In the genomic region with DNA sequence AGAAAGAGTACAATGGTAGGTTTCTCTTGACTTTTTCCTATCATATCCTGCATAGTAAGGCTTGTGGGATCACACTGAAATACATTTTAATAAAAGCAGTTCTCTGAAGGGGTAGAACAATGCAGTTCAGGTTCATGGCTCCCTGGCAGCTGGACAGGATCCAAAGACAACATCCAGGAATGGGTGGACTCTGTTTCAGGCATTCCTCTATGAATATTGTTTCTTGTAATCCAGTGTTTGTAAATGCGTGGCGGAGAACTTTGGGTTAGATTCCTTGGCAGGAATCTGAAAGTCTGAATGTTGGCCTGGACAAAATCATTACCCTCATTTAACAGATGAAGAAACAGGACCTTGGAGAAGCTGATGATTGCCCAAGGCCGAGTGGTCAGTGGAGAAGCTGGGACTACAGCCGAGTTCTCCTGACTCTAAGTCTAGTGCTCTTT, we compare ENCODE assay signal across 9 cellular contexts. TPM values are rescaled to one million over a fixed set of nuclear protein-coding genes. Genes with fewer than 3 reads are reported as not detected.
DNase-seq lines count a peak whose midpoint lies in the region; ATAC-seq, FAIRE-seq and TF ChIP-seq lines count a peak whose summit lies in the region.
"Had no signal": no experiment of that assay in that cellular context is flagged by ENCODE, and none has a peak within 500 bp of the region (broad histone marks: within the 10 kb centered on the region; RNA-seq: fewer than 3 reads in every experiment).

No MANE protein-coding gene starts in this region.

- no peak overlapping the region; a peak in 1 of 4 replicates for H4K8ac ChIP-seq in IMR-90 (ENCODE audit: low read depth in 2 of 2, low read length in 2 of 2)

- H3K23ac ChIP-seq in IMR-90 (ENCODE audit: low read depth, low read length): peak overlapping the region; percentile 76; the same call in 1 of the 2 replicates

- H3K4me1 ChIP-seq in IMR-90 (ENCODE audit: control insufficient read depth, insufficient read depth, low read length): peaks cover 11% of the 10 kb centered on the region
- H3K4me1 ChIP-seq in ascending aorta: peaks cover 4 to 60% of the 10 kb centered on the region in 2 donors
- peaks cover 28 to 63% of the 10 kb centered on the region in 2 donors for H3K4me1 ChIP-seq in kidney (ENCODE audit: control insufficient read depth in 1 of 2, insufficient read depth in 1 of 2, low read depth in 1 of 2, low read length in 2 of 2)
- peaks cover 56 to 69% of the 10 kb centered on the region in 2 donors for H3K4me1 ChIP-seq in thoracic aorta (ENCODE audit: control insufficient read depth in 1 of 2, low read depth in 2 of 2)

- no peak overlapping the region for H2AK9ac ChIP-seq in IMR-90 (replicated peaks; ENCODE audit: low read depth, low read length, poor library complexity)

- peak overlapping the region; percentile 60; the same call in 1 of the 2 replicates for H2BK20ac ChIP-seq in IMR-90 (ENCODE audit: low read depth, low read length)

- H2BK5ac ChIP-seq in IMR-90 (ENCODE audit: low read depth, low read length, poor library complexity, severe bottlenecking): no peak overlapping the region

- H3K27ac ChIP-seq in IMR-90 (ENCODE audit: insufficient read depth, low read length): no peak overlapping the region
- H3K27ac ChIP-seq in ascending aorta: peak overlapping the region; percentile 66 to 80
- peak overlapping the region; percentile 66 to 87 for H3K27ac ChIP-seq in kidney (ENCODE audit: low read depth in 2 of 2, low read length in 2 of 2)
- H3K27ac ChIP-seq in thoracic aorta: peak overlapping the region; percentile 56 to 76

- H3K9ac ChIP-seq in IMR-90 (ENCODE audit: low read depth, low read length) (no peak overlapping the region), kidney (ENCODE audit: low read length in 2 of 2) (peak overlapping the region in 1 of 2 donors; percentile 27)

- POLR2A ChIA-PET in IMR-90 (lab: Charles Lee; ENCODE audit: unreplicated experiment): no interaction called here

- peak; percentile 13 for ATAC-seq in IMR-90 (ENCODE audit: low read depth)
- peak; percentile 62 for ATAC-seq in thoracic aorta (ENCODE audit: insufficient number of reproducible peaks, low FRiP score, low read depth)

- H3K9me3 ChIP-seq in IMR-90 (ENCODE audit: control insufficient read depth, insufficient read depth, low read length) (no peaks in the 10 kb centered on the region), ascending aorta (no peaks in the 10 kb centered on the region), kidney (ENCODE audit: control insufficient read depth in 1 of 2, low read length in 2 of 2) (no peaks in the 10 kb centered on the region), thoracic aorta (no peaks in the 10 kb centered on the region)

- no peak overlapping the region for H2BK15ac ChIP-seq in IMR-90 (ENCODE audit: low read depth, low read length)

- H4K20me1 ChIP-seq in IMR-90 (ENCODE audit: insufficient read depth, low read length): no peaks in the 10 kb centered on the region

- CTCF ChIA-PET in IMR-90 (lab: Yijun Ruan, JAX): no interaction called here

- peak overlapping the region; percentile 57; the same call in 1 of the 2 replicates for H3K4ac ChIP-seq in IMR-90 (ENCODE audit: low read depth, low read length)

- peak overlapping the region; percentile 50; the same call in 1 of the 2 replicates for H3K4me2 ChIP-seq in IMR-90 (ENCODE audit: low read depth, low read length)

- peaks cover 11% of the 10 kb centered on the region for H3K9me1 ChIP-seq in IMR-90 (ENCODE audit: insufficient read depth, low read length)

- H3K18ac ChIP-seq in IMR-90 (ENCODE audit: low read depth, low read length): no peak overlapping the region

- no peak overlapping the region for H4K5ac ChIP-seq in IMR-90 (ENCODE audit: low read depth, low read length)

- peak; percentile 85 for FAIRE-seq in kidney (lab: Jason Lieb, UNC)

- BruUV-seq in IMR-90 (replicated peaks; lab: Mats Ljungman, UMichigan): no TSS peak

- DNase-seq in IMR-90 (peak; percentile 71), ascending aorta (ENCODE audit: low spot score in 2 of 2) (peak in 1 of 2 donors; percentile 85), kidney (peak; percentile 82), thoracic aorta (ENCODE audit: low spot score) (peak; percentile 57), NCI-H82 treated with DMSO at 0.1 percent for 48 hours (lab: John Stamatoyannopoulos, UW; ENCODE audit: unreplicated experiment) (no peak), GOT3 (lab: John Stamatoyannopoulos, UW) (no peak)
- DNase-seq in activated CD4-positive, CD25-positive, alpha-beta regulatory T cell (lab: John Stamatoyannopoulos, UW): no peak
- no peak for DNase-seq in activated effector memory CD4-positive, alpha-beta T cell treated with Interleukin-2 at 50 U/mL for 16 hours
- DNase-seq: retina had no signal

- WGBS in IMR-90 (ENCODE audit: extremely low coverage in 2 of 2, insufficient read length in 1 of 2), 2 experiments: no CpG with 5 or more reads among the region's 4 CpGs

- H3K56ac ChIP-seq in IMR-90 (ENCODE audit: extremely low read depth, insufficient read depth, low read length): no peak overlapping the region

- intact Hi-C loops in IMR-90 (cut with micrococcal nuclease): loop anchor here (2.0 kb wide), 1 partner anchor 43 kb away; the partner anchor contains the start of gene SYNE2
- intact Hi-C loops in ascending aorta (cut with DNase I): loop anchor here (2.0 to 10.0 kb wide), 3 partner anchors 27 to 219 kb away; partner anchors contain the start of gene SYNE2
- intact Hi-C loops in kidney (cut with DNase I): no loop called here

- H3K14ac ChIP-seq in IMR-90 (replicated peaks; ENCODE audit: low read depth, low read length): peak overlapping the region; percentile 48; the same call in 1 of the 2 replicates

- peak overlapping the region; percentile 66; the same call in 1 of the 2 replicates for H2BK120ac ChIP-seq in IMR-90 (ENCODE audit: low read depth, low read length)

- dilution Hi-C loops in IMR-90 (cut with HindIII; ENCODE audit: low sequenced_read_pairs, unreplicated experiment): no loop called here

- in situ Hi-C loops in IMR-90 (cut with MboI; ENCODE audit: low sequenced_read_pairs): no loop called here

- no peak overlapping the region for H2AK5ac ChIP-seq in IMR-90 (ENCODE audit: low read depth, low read length)

- no peaks in the 10 kb centered on the region for H3K36me3 ChIP-seq in IMR-90 (ENCODE audit: control insufficient read depth, insufficient read depth, low read length)
- H3K36me3 ChIP-seq in ascending aorta: no peaks in the 10 kb centered on the region
- H3K36me3 ChIP-seq in kidney (ENCODE audit: control insufficient read depth in 1 of 2, insufficient read depth in 2 of 2, low read length in 2 of 2): no peaks in the 10 kb centered on the region
- H3K36me3 ChIP-seq in thoracic aorta: no peaks in the 10 kb centered on the region

- H3K27me3 ChIP-seq in IMR-90 (ENCODE audit: control insufficient read depth, insufficient read depth, low read length): peaks cover 1% of the 10 kb centered on the region; the same call in 1 of the 2 replicates
- no peaks in the 10 kb centered on the region for H3K27me3 ChIP-seq in ascending aorta
- no peaks in the 10 kb centered on the region for H3K27me3 ChIP-seq in thoracic aorta (replicated peaks; ENCODE audit: insufficient read depth)

- H3K4me3 ChIP-seq in IMR-90 (ENCODE audit: insufficient read depth, low read depth, low read length): no peak overlapping the region
- peak overlapping the region in 1 of 2 donors; percentile 16 for H3K4me3 ChIP-seq in ascending aorta
- H3K4me3 ChIP-seq in kidney (ENCODE audit: low read length in 2 of 2): peak overlapping the region; percentile 0 to 18
- peak overlapping the region; percentile 46 for H3K4me3 ChIP-seq in thoracic aorta

- H3K79me1 ChIP-seq in IMR-90 (ENCODE audit: low read depth in 1 of 2, low read length in 2 of 2): peaks cover 0 to 13% of the 10 kb centered on the region in 2 experiments; a peak in 2 of 4 replicates

- H2AFZ ChIP-seq in IMR-90 (replicated peaks; ENCODE audit: low read length, poor library complexity): no peak overlapping the region

- no peak overlapping the region for H4K91ac ChIP-seq in IMR-90 (ENCODE audit: insufficient read depth, low read depth, low read length)

- no peak for TF ChIP-seq POLR2A in IMR-90 (IDR thresholded peaks at IDR 0.05; ENCODE audit: low read depth, low read length)

- no peak for TF ChIP-seq RAD21 in IMR-90 (IDR thresholded peaks at IDR 0.05; ENCODE audit: low read length)

- no peak for TF ChIP-seq CTCF in IMR-90 (conservative IDR thresholded peaks at IDR 0.05; ENCODE audit: low read depth, low read length)
- TF ChIP-seq CTCF in ascending aorta (IDR thresholded peaks at IDR 0.05): no peak
- no peak for TF ChIP-seq CTCF in kidney (IDR thresholded peaks at IDR 0.05; ENCODE audit: borderline replicate concordance, extremely low read depth, insufficient read depth)
- no peak for TF ChIP-seq CTCF in thoracic aorta (IDR thresholded peaks at IDR 0.05)

TF ChIP-seq in IMR-90, 13 proteins besides CTCF, POLR2A, EP300 and RAD21:
- no peak for TF ChIP-seq MXI1 (IDR thresholded peaks at IDR 0.05; ENCODE audit: borderline replicate concordance, low read depth, low read length)
- TF ChIP-seq NFE2L2 (IDR thresholded peaks at IDR 0.05; ENCODE audit: low read depth, low read length): no peak
- TF ChIP-seq CEBPB (IDR thresholded peaks at IDR 0.05; ENCODE audit: low read depth, low read length): peak; percentile 45
- no peak for TF ChIP-seq ELK1 (IDR thresholded peaks at IDR 0.05; ENCODE audit: borderline replicate concordance, low read depth, low read length)
- TF ChIP-seq RCOR1 (IDR thresholded peaks at IDR 0.05; ENCODE audit: insufficient replicate concordance, low read length): no peak

RNA-seq across cellular contexts. Expression of gene SYNE2, which starts 43.5 kb away (rescaled TPM):
- total RNA-seq in IMR-90 (2012; rRNA removed) (18.6 and 28.9 TPM in 2 replicates), ascending aorta (518 TPM), kidney (461 TPM), thoracic aorta (100 to 1,000 TPM; 125 to 256 TPM)
- polyA plus RNA-seq in IMR-90 (2012; rRNA removed) (5.2 and 5.8 TPM in 2 replicates), kidney (ENCODE audit: insufficient read depth, low read depth, low replicate concordance) (65.9 TPM)
- polyA plus RNA-seq in IMR-90 (2012; cell fraction: cytosol; rRNA removed): 3.9 and 4.1 TPM in 2 replicates
- polyA plus RNA-seq in IMR-90 (2012; cell fraction: nucleus; rRNA removed; ENCODE audit: low replicate concordance): 10.4 and 11.6 TPM in 2 replicates

Comparison
In these comparisons a context has a peak if more than half of its experiments do, and no peak if none do; other contexts are left out.
1. DNase-seq: peak in IMR-90 (single experiment), kidney (single experiment) and thoracic aorta (single experiment); none in activated CD4-positive, CD25-positive, alpha-beta regulatory T cell (0 of 4), activated effector memory CD4-positive, alpha-beta T cell treated with Interleukin-2 at 50 U/mL for 16 hours (single experiment), NCI-H82 treated with DMSO at 0.1 percent for 48 hours (single experiment) and GOT3 (single experiment).